In genomic region chr10:21176934-21177480, GRCh38 we compare ENCODE assay signal across 22 cellular contexts.
"Had no signal": no experiment of that assay in that cellular context is flagged by ENCODE, and none has a peak within 500 bp of the region (broad histone marks: within the 10 kb centered on the region; RNA-seq: fewer than 3 reads in every experiment).

No MANE protein-coding gene starts in this region.

- H3K27ac Mint-ChIP-seq: activated B cell treated with CpG ODN at 0.5 μM for 24 hours; activated CD4-positive, alpha-beta memory T cell treated with anti-CD3 and anti-CD28 coated beads for 36 hours; activated naive CD8-positive, alpha-beta T cell treated with anti-CD3 and anti-CD28 coated beads for 36 hours; endodermal cell; mesothelial cell of epicardium; natural killer cell treated with Interleukin-12 subunit alpha and Interleukin-12 subunit beta and Interleukin-15 and Interleukin-18, amount 100 ng/mL, for 72 hours; stimulated activated memory B cell treated with anti-CD40 and anti-IgM and Interleukin-4, amounts not matched to agents 10 μg/mL and 1 μg/mL and 100 μg/mL, for 72 hours had no signal

- H3K27me3 ChIP-seq: thyroid gland had no signal

- ATAC-seq: left lobe of liver; natural killer cell treated with Interleukin-12 subunit alpha and Interleukin-12 subunit beta and Interleukin-15 and Interleukin-18, amount 100 ng/mL, for 72 hours; stimulated activated memory B cell treated with anti-CD40 and anti-IgM and Interleukin-4, amounts not matched to agents 10 μg/mL and 1 μg/mL and 100 μg/mL, for 72 hours had no signal

- DNase-seq: activated B cell treated with CpG ODN at 0.5 μM for 24 hours; activated CD4-positive, alpha-beta memory T cell treated with anti-CD3 and anti-CD28 coated beads for 36 hours; activated CD4-positive, alpha-beta T cell treated with anti-CD3 and anti-CD28 coated beads for 4 hours; activated naive CD4-positive, alpha-beta T cell; activated naive CD8-positive, alpha-beta T cell treated with anti-CD3 and anti-CD28 coated beads for 36 hours; activated T-cell treated with anti-CD3 and anti-CD28 coated beads for 4 hours; amniotic stem cell; colonic mucosa; endodermal cell; foreskin melanocyte; glutamatergic neuron; hippocampal formation; kidney; occipital lobe; spleen; stimulated activated CD4-positive, alpha-beta T cell treated with anti-CD3 and anti-CD28 coated beads, Interleukin-4, amount 100 ng/mL, for 4 hours; thyroid gland had no signal

- H3K4me3 ChIP-seq: colonic mucosa, lung, spleen, thyroid gland had no signal

- H3K4me1 ChIP-seq: colonic mucosa had no signal

- H3K9me3 ChIP-seq: colonic mucosa, thyroid gland had no signal

- H3K36me3 ChIP-seq: colonic mucosa, spleen, thyroid gland had no signal

- H3K9me3 Mint-ChIP-seq: activated naive CD8-positive, alpha-beta T cell treated with anti-CD3 and anti-CD28 coated beads for 36 hours; natural killer cell treated with Interleukin-12 subunit alpha and Interleukin-12 subunit beta and Interleukin-15 and Interleukin-18, amount 100 ng/mL, for 72 hours had no signal

- H3K27ac ChIP-seq: colonic mucosa, spleen, thyroid gland had no signal

- H3K4me3 Mint-ChIP-seq: activated B cell treated with CpG ODN at 0.5 μM for 24 hours; activated CD4-positive, alpha-beta memory T cell treated with anti-CD3 and anti-CD28 coated beads for 36 hours; activated naive CD8-positive, alpha-beta T cell treated with anti-CD3 and anti-CD28 coated beads for 36 hours; mesothelial cell of epicardium; natural killer cell treated with Interleukin-12 subunit alpha and Interleukin-12 subunit beta and Interleukin-15 and Interleukin-18, amount 100 ng/mL, for 72 hours; stimulated activated memory B cell treated with anti-CD40 and anti-IgM and Interleukin-4, amounts not matched to agents 10 μg/mL and 1 μg/mL and 100 μg/mL, for 72 hours had no signal

- H3K36me3 Mint-ChIP-seq: activated CD4-positive, alpha-beta memory T cell treated with anti-CD3 and anti-CD28 coated beads for 36 hours; activated naive CD8-positive, alpha-beta T cell treated with anti-CD3 and anti-CD28 coated beads for 36 hours; stimulated activated memory B cell treated with anti-CD40 and anti-IgM and Interleukin-4, amounts not matched to agents 10 μg/mL and 1 μg/mL and 100 μg/mL, for 72 hours had no signal

- H3K4me1 Mint-ChIP-seq: stimulated activated memory B cell treated with anti-CD40 and anti-IgM and Interleukin-4, amounts not matched to agents 10 μg/mL and 1 μg/mL and 100 μg/mL, for 72 hours had no signal
